In genomic region chr1:179217943-179218507, GRCh38 we compare ENCODE assay signal across 9 cellular contexts. TPM values are rescaled to one million over a fixed set of nuclear protein-coding genes. Genes with fewer than 3 reads are reported as not detected.
DNase-seq lines count a peak whose midpoint lies in the region; ATAC-seq and TF ChIP-seq lines count a peak whose summit lies in the region.
"Had no signal": no experiment of that assay in that cellular context is flagged by ENCODE, and none has a peak within 500 bp of the region (broad histone marks: within the 10 kb centered on the region; RNA-seq: fewer than 3 reads in every experiment).

No MANE protein-coding gene starts in this region.

- H3K4me2 ChIP-seq in SK-N-SH, result 0 out of 2 replicates have a peak overlapping the region, but pooled peaks have one; percentile 35

- WGBS in SK-N-SH (ENCODE audit: low lambda C conversion rate), result 67% methylated on average over 5 of the region's 5 CpGs
- 68 to 69% methylated on average over 2 to 5 of the region's 5 CpGs for WGBS in gastroesophageal sphincter (ENCODE audit: low coverage in 1 of 2), 2 donors

- POLR2A ChIA-PET in SK-N-SH (lab: Yijun Ruan, JAX), result no interaction called here

- H3K9me2 ChIP-seq in SK-N-SH, result no peaks in the 10 kb centered on the region

- H3K4me3 ChIP-seq in SK-N-SH (ENCODE audit: low read depth in 2 of 2, low read length in 1 of 2) (no peak overlapping the region), gastroesophageal sphincter (no peak overlapping the region)

- H3K4me1 Mint-ChIP-seq in progenitor cell of endocrine pancreas (ENCODE audit: low read depth), result peaks cover 4% of the 10 kb centered on the region

- ATAC-seq in gastroesophageal sphincter, result peak; percentile 68
- ATAC-seq: esophagus mucosa had no signal

- H3K9ac ChIP-seq in SK-N-SH, result no peak overlapping the region

- no peaks in the 10 kb centered on the region for H3K27me3 Mint-ChIP-seq in progenitor cell of endocrine pancreas

- peak; percentile 19 for DNase-seq in DMS53 (lab: John Stamatoyannopoulos, UW)
- DNase-seq in DMS53 treated with DMSO at 0.1 percent for 48 hours (lab: John Stamatoyannopoulos, UW; ENCODE audit: unreplicated experiment), result no peak
- no peak for DNase-seq in SK-N-SH
- peak; percentile 27 for DNase-seq in superior temporal gyrus (ENCODE audit: extremely low spot score)
- no peak for DNase-seq in stimulated activated CD4-positive, alpha-beta T cell treated with anti-CD3 and anti-CD28 coated beads, Interleukin-4, amount 100 ng/mL, for 1 hour
- no peak for DNase-seq in progenitor cell of endocrine pancreas (ENCODE audit: low spot score, unreplicated experiment)
- DNase-seq in GM20000 (ENCODE audit: low spot score), result no peak

- H3K9me3 Mint-ChIP-seq in progenitor cell of endocrine pancreas (ENCODE audit: low read depth), result no peaks in the 10 kb centered on the region

- no peak for TF ChIP-seq POLR2A in gastroesophageal sphincter (IDR thresholded peaks at IDR 0.05)

- TF ChIP-seq CTCF in SK-N-SH (IDR thresholded peaks at IDR 0.05), result no peak
- no peak for TF ChIP-seq CTCF in gastroesophageal sphincter (IDR thresholded peaks at IDR 0.05)
- TF ChIP-seq CTCF in progenitor cell of endocrine pancreas (IDR thresholded peaks at IDR 0.05; ENCODE audit: unreplicated experiment), result no peak
- no peak for TF ChIP-seq CTCF in GM20000 (IDR thresholded peaks at IDR 0.05; ENCODE audit: extremely low read depth, missing control alignments)

- H3K36me3 Mint-ChIP-seq in progenitor cell of endocrine pancreas (ENCODE audit: insufficient read depth), result peaks cover 8% of the 10 kb centered on the region

- H3K27me3 ChIP-seq in SK-N-SH (ENCODE audit: insufficient read depth) (no peaks in the 10 kb centered on the region), gastroesophageal sphincter (no peaks in the 10 kb centered on the region)

- H3F3A ChIP-seq in SK-N-SH (replicated peaks; ENCODE audit: insufficient read depth), result no peaks in the 10 kb centered on the region

- H3K36me3 ChIP-seq in SK-N-SH (replicated peaks in 1 of 2; ENCODE audit: control insufficient read depth in 1 of 2, insufficient read depth in 2 of 2, low read length in 1 of 2) (peaks cover 0 to 7% of the 10 kb centered on the region in 2 experiments), gastroesophageal sphincter (peaks cover 0 to 14% of the 10 kb centered on the region in 2 donors)

- no peak for TF ChIP-seq EP300 in SK-N-SH (IDR thresholded peaks at IDR 0.05; ENCODE audit: borderline replicate concordance in 1 of 2, low read depth in 1 of 2, low read length in 1 of 2)
- no peak for TF ChIP-seq EP300 in gastroesophageal sphincter (IDR thresholded peaks at IDR 0.05)

- H3K27ac ChIP-seq in SK-N-SH (ENCODE audit: low read depth in 2 of 2, low read length in 1 of 2) (peak overlapping the region; percentile 39 to 58; a peak in 3 of 4 replicates), gastroesophageal sphincter (peak overlapping the region in 3 of 4 donors; percentile 38 to 56 (median 52))

- peaks cover 0 to 8% of the 10 kb centered on the region in 2 experiments; a peak in 1 of 4 replicates for H3K4me1 ChIP-seq in SK-N-SH (ENCODE audit: control insufficient read depth in 1 of 2, insufficient read depth in 2 of 2, low read depth in 1 of 2, low read length in 1 of 2)
- H3K4me1 ChIP-seq in gastroesophageal sphincter, result peaks cover 0 to 30% (median 0%) of the 10 kb centered on the region in 3 donors

- H4K20me1 ChIP-seq in SK-N-SH (ENCODE audit: insufficient read depth), result no peaks in the 10 kb centered on the region

- CTCF ChIA-PET in SK-N-SH (lab: Yijun Ruan, JAX), result interaction anchor here (1.0 kb wide), 2 partner anchors 8 to 136 kb away, joined by 3 read pairs; no protein-coding TSS in a partner anchor

- H3K9me3 ChIP-seq in SK-N-SH (no peaks in the 10 kb centered on the region), gastroesophageal sphincter (no peaks in the 10 kb centered on the region)

- TF ChIP-seq RAD21 in SK-N-SH (IDR thresholded peaks at IDR 0.05; ENCODE audit: low read length), result no peak

- H3K27ac Mint-ChIP-seq in progenitor cell of endocrine pancreas, result no peak overlapping the region

- no peak overlapping the region for H3K4me3 Mint-ChIP-seq in progenitor cell of endocrine pancreas (ENCODE audit: low read depth)

- H2AFZ ChIP-seq in SK-N-SH (ENCODE audit: low read depth), result no peak overlapping the region

- peaks cover 83% of the 10 kb centered on the region for H3K79me2 ChIP-seq in SK-N-SH (ENCODE audit: insufficient read depth)

TF ChIP-seq in SK-N-SH, 30 proteins besides CTCF, POLR2A, EP300 and RAD21 (continues in another document):
- no peak for TF ChIP-seq GATA2 (CRISPR knock-in tag; IDR thresholded peaks at IDR 0.05)
- no peak for TF ChIP-seq RFX5 (IDR thresholded peaks at IDR 0.05; ENCODE audit: low read length)
- no peak for TF ChIP-seq GABPA (IDR thresholded peaks at IDR 0.05; ENCODE audit: low read depth)
- TF ChIP-seq, protein P1, sequence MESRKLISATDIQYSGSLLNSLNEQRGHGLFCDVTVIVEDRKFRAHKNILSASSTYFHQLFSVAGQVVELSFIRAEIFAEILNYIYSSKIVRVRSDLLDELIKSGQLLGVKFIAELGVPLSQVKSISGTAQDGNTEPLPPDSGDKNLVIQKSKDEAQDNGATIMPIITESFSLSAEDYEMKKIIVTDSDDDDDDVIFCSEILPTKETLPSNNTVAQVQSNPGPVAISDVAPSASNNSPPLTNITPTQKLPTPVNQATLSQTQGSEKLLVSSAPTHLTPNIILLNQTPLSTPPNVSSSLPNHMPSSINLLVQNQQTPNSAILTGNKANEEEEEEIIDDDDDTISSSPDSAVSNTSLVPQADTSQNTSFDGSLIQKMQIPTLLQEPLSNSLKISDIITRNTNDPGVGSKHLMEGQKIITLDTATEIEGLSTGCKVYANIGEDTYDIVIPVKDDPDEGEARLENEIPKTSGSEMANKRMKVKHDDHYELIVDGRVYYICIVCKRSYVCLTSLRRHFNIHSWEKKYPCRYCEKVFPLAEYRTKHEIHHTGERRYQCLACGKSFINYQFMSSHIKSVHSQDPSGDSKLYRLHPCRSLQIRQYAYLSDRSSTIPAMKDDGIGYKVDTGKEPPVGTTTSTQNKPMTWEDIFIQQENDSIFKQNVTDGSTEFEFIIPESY (IDR thresholded peaks at IDR 0.05; ENCODE audit: borderline replicate concordance, low read depth), result no peak
- TF ChIP-seq EZH2phosphoT487 (IDR thresholded peaks at IDR 0.05; ENCODE audit: borderline replicate concordance, low read depth), result no peak
- TF ChIP-seq MXI1 (IDR thresholded peaks at IDR 0.05; ENCODE audit: low read depth, low read length), result no peak
- no peak for TF ChIP-seq MAX (IDR thresholded peaks at IDR 0.05; ENCODE audit: low read depth)
- no peak for TF ChIP-seq SIN3A (IDR thresholded peaks at IDR 0.05; ENCODE audit: borderline replicate concordance, low read depth, low read length)
- TF ChIP-seq IRF3 (IDR thresholded peaks at IDR 0.05; ENCODE audit: low read depth, low read length), result no peak
- TF ChIP-seq REST (IDR thresholded peaks at IDR 0.05; ENCODE audit: low read depth, low read length), result no peak
- TF ChIP-seq CHD2 (IDR thresholded peaks at IDR 0.05; ENCODE audit: low read length, partially characterized antibody), result no peak
- TF ChIP-seq, protein P2, sequence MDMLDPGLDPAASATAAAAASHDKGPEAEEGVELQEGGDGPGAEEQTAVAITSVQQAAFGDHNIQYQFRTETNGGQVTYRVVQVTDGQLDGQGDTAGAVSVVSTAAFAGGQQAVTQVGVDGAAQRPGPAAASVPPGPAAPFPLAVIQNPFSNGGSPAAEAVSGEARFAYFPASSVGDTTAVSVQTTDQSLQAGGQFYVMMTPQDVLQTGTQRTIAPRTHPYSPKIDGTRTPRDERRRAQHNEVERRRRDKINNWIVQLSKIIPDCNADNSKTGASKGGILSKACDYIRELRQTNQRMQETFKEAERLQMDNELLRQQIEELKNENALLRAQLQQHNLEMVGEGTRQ (IDR thresholded peaks at IDR 0.05; ENCODE audit: borderline replicate concordance, low read depth, low read length), result no peak

RNA-seq across cellular contexts. Expression of gene ABL2, which starts 11.5 kb away (rescaled TPM):
- 7.5 and 10.6 TPM in 2 replicates for polyA plus RNA-seq in SK-N-SH (2012; rRNA removed)
- 6.6 and 7.3 TPM in 2 replicates for polyA plus RNA-seq in SK-N-SH (2012; cell fraction: cytosol; rRNA removed)
- polyA plus RNA-seq in SK-N-SH (2012; cell fraction: nucleus; rRNA removed), result 14.9 and 24.6 TPM in 2 replicates
- total RNA-seq in gastroesophageal sphincter, result 10 to 100 TPM; 11.8 to 22.2 (median 17.2) TPM
- 23.7 and 25.1 TPM in 2 replicates for total RNA-seq in progenitor cell of endocrine pancreas

Comparison
In these comparisons a context has a peak if more than half of its experiments do, and no peak if none do; other contexts are left out.
1. DNase-seq: peak in DMS53 (single experiment) and superior temporal gyrus (single experiment); none in DMS53 treated with DMSO at 0.1 percent for 48 hours (single experiment), SK-N-SH (single experiment), stimulated activated CD4-positive, alpha-beta T cell treated with anti-CD3 and anti-CD28 coated beads, Interleukin-4, amount 100 ng/mL, for 1 hour (single experiment), progenitor cell of endocrine pancreas (single experiment) and GM20000 (single experiment).